In the genomic region with DNA sequence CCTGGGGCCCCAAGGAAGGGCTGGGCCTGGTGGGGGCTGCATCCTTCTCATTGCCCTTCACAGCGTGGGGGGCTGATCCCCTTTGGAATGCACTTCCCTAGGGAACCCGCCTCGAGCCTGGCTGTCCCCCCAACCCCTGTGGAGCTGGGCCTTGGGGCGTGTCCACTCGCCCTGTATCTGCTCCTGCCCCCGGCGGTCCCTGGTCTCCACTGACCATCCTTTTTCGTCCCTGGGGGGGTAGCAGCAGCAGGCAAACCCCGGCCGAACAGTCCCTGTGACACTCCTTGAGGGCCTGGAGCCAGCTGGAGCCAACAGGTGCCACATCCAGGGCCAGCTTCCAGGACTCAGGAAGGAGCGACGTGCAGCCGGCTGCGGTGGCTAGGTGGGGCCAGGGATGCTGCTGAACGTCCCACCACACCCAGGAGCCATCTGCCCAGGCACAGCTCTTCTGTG, we compare ENCODE assay signal across 14 cellular contexts. TPM values are rescaled to one million over a fixed set of nuclear protein-coding genes. Genes with fewer than 3 reads are reported as not detected.
DNase-seq lines count a peak whose midpoint lies in the region; ATAC-seq and TF ChIP-seq lines count a peak whose summit lies in the region.
"Had no signal": no experiment of that assay in that cellular context is flagged by ENCODE, and none has a peak within 500 bp of the region (broad histone marks: within the 10 kb centered on the region; RNA-seq: fewer than 3 reads in every experiment).

No MANE protein-coding gene starts in this region.

- no peak overlapping the region for H3K14ac ChIP-seq in IMR-90 (replicated peaks; ENCODE audit: low read depth, low read length)
- H3K14ac ChIP-seq in neuronal stem cell (ENCODE audit: low read length): no peak overlapping the region

- DNase-seq in NCI-H748 (lab: John Stamatoyannopoulos, UW; ENCODE audit: unreplicated experiment): peak; percentile 52
- DNase-seq in NCI-H748 treated with DMSO at 0.1 percent for 48 hours (lab: John Stamatoyannopoulos, UW): no peak
- no peak for DNase-seq in IMR-90
- peak in 2 of 3 donors; percentile 46 to 49 for DNase-seq in Peyer's patch
- no peak for DNase-seq in neuronal stem cell (ENCODE audit: low spot score)
- DNase-seq in anterior cingulate cortex (lab: John Stamatoyannopoulos, UW): no peak
- DNase-seq: NCI-H2029, T1000, trophoblast cell had no signal

- in situ Hi-C loops in IMR-90 (cut with MboI; ENCODE audit: low sequenced_read_pairs): no loop called here

- H3K27ac ChIP-seq in IMR-90 (ENCODE audit: insufficient read depth, low read length) (no peak overlapping the region), Peyer's patch (no peak overlapping the region), neuronal stem cell (replicated peaks; ENCODE audit: low read length) (no peak overlapping the region)
- H3K27ac ChIP-seq: prostate gland had no signal

- H2BK20ac ChIP-seq in IMR-90 (ENCODE audit: low read depth, low read length): no peak overlapping the region

- TF ChIP-seq POLR2A in IMR-90 (IDR thresholded peaks at IDR 0.05; ENCODE audit: low read depth, low read length) (no peak), Peyer's patch (IDR thresholded peaks at IDR 0.05) (no peak)

- H3K4me2 ChIP-seq in IMR-90 (ENCODE audit: low read depth, low read length) (no peak overlapping the region), neuronal stem cell (ENCODE audit: insufficient read depth, low read length, poor library complexity, severe bottlenecking) (no peak overlapping the region)

- H3K79me1 ChIP-seq in IMR-90 (ENCODE audit: low read depth in 1 of 2, low read length in 2 of 2) (no peaks in the 10 kb centered on the region), neuronal stem cell (ENCODE audit: low read depth, low read length) (peaks cover 1% of the 10 kb centered on the region)

- H3K36me3 ChIP-seq in IMR-90 (ENCODE audit: control insufficient read depth, insufficient read depth, low read length): no peaks in the 10 kb centered on the region
- no peaks in the 10 kb centered on the region for H3K36me3 ChIP-seq in Peyer's patch
- H3K36me3 ChIP-seq in neuronal stem cell (replicated peaks in 1 of 2; ENCODE audit: control insufficient read depth in 2 of 2, insufficient read depth in 2 of 2, low read length in 2 of 2): no peaks in the 10 kb centered on the region
- H3K36me3 ChIP-seq: prostate gland had no signal

- H3K23ac ChIP-seq in IMR-90 (ENCODE audit: low read depth, low read length) (no peak overlapping the region), neuronal stem cell (ENCODE audit: low read depth, low read length, poor library complexity) (peak overlapping the region; percentile 29)

- peak overlapping the region; percentile 47 for H2BK12ac ChIP-seq in neuronal stem cell (ENCODE audit: low read length)

- H3K4me1 ChIP-seq in IMR-90 (ENCODE audit: control insufficient read depth, insufficient read depth, low read length) (peaks cover 4% of the 10 kb centered on the region; the same call in 1 of the 2 replicates), Peyer's patch (peaks cover 0 to 20% (median 11%) of the 10 kb centered on the region in 4 donors), neuronal stem cell (ENCODE audit: control insufficient read depth in 2 of 2, insufficient read depth in 1 of 2, low read depth in 1 of 2, low read length in 2 of 2) (peaks cover 6 to 15% of the 10 kb centered on the region in 2 donors)
- H3K4me1 ChIP-seq: prostate gland had no signal

- POLR2A ChIA-PET in IMR-90 (lab: Charles Lee; ENCODE audit: unreplicated experiment): no interaction called here

- no peak overlapping the region for H2AK5ac ChIP-seq in IMR-90 (ENCODE audit: low read depth, low read length)
- peak overlapping the region; percentile 88 for H2AK5ac ChIP-seq in neuronal stem cell (ENCODE audit: low read depth, low read length)

- H4K8ac ChIP-seq in IMR-90 (ENCODE audit: low read depth in 2 of 2, low read length in 2 of 2): no peak overlapping the region
- no peak overlapping the region for H4K8ac ChIP-seq in neuronal stem cell (ENCODE audit: low read depth, low read length)

- H2AFZ ChIP-seq in IMR-90 (replicated peaks; ENCODE audit: low read length, poor library complexity): no peak overlapping the region
- H2AFZ ChIP-seq in neuronal stem cell (ENCODE audit: low read length): no peak overlapping the region

- ATAC-seq in IMR-90 (ENCODE audit: low read depth): no peak
- no peak for ATAC-seq in HG02571 (IDR thresholded peaks at IDR 0.05; ENCODE audit: unreplicated experiment)
- no peak for ATAC-seq in GM21390 (IDR thresholded peaks at IDR 0.05; ENCODE audit: unreplicated experiment)

- H2BK15ac ChIP-seq in IMR-90 (ENCODE audit: low read depth, low read length) (no peak overlapping the region), neuronal stem cell (ENCODE audit: low read length) (peak overlapping the region; percentile 46)

- no peaks in the 10 kb centered on the region for H3K9me3 ChIP-seq in IMR-90 (ENCODE audit: control insufficient read depth, insufficient read depth, low read length)
- H3K9me3 ChIP-seq in Peyer's patch: no peaks in the 10 kb centered on the region
- peaks cover 0 to 2% of the 10 kb centered on the region in 2 donors for H3K9me3 ChIP-seq in neuronal stem cell (replicated peaks in 1 of 2; ENCODE audit: control insufficient read depth in 2 of 2, insufficient read depth in 1 of 2, low read depth in 1 of 2, low read length in 2 of 2)
- H3K9me3 ChIP-seq: prostate gland had no signal

- no peak overlapping the region for H4K5ac ChIP-seq in IMR-90 (ENCODE audit: low read depth, low read length)

- TF ChIP-seq RAD21 in IMR-90 (IDR thresholded peaks at IDR 0.05; ENCODE audit: low read length): no peak

- H4K20me1 ChIP-seq in IMR-90 (ENCODE audit: insufficient read depth, low read length): no peaks in the 10 kb centered on the region

- intact Hi-C loops in IMR-90 (cut with micrococcal nuclease): no loop called here

- H2BK120ac ChIP-seq in IMR-90 (ENCODE audit: low read depth, low read length) (no peak overlapping the region), neuronal stem cell (ENCODE audit: low read depth, low read length) (peak overlapping the region; percentile 97)

- H3K27me3 ChIP-seq in IMR-90 (ENCODE audit: control insufficient read depth, insufficient read depth, low read length) (peaks cover 11% of the 10 kb centered on the region; the same call in 1 of the 2 replicates), Peyer's patch (no peaks in the 10 kb centered on the region), neuronal stem cell (ENCODE audit: control insufficient read depth in 3 of 3, insufficient read depth in 3 of 3, low read depth in 1 of 3, low read length in 3 of 3) (peaks cover 0 to 18% (median 0%) of the 10 kb centered on the region in 3 experiments)

- no peak overlapping the region for H2BK5ac ChIP-seq in IMR-90 (ENCODE audit: low read depth, low read length, poor library complexity, severe bottlenecking)
- peak overlapping the region; percentile 88 for H2BK5ac ChIP-seq in neuronal stem cell (ENCODE audit: low read length)

- H3K9me1 ChIP-seq in IMR-90 (ENCODE audit: insufficient read depth, low read length): 0 out of 2 replicates have a peak, but pooled peaks cover 3% of the 10 kb centered on the region

- CTCF ChIA-PET in IMR-90 (lab: Yijun Ruan, JAX): no interaction called here

- peak overlapping the region; percentile 24 for H2AK9ac ChIP-seq in IMR-90 (replicated peaks; ENCODE audit: low read depth, low read length, poor library complexity)

- H3K4ac ChIP-seq in IMR-90 (ENCODE audit: low read depth, low read length): no peak overlapping the region
- H3K4ac ChIP-seq in neuronal stem cell (ENCODE audit: low read length): no peak overlapping the region

- 72% methylated on average over 11 of the region's 15 CpGs; no CpG with 5 or more reads in 1 of the 2 experiments for WGBS in IMR-90 (ENCODE audit: extremely low coverage in 2 of 2, insufficient read length in 1 of 2), 2 experiments
- WGBS in neuronal stem cell (ENCODE audit: extremely low coverage in 2 of 2, insufficient read length in 2 of 2, insufficient replicate concordance in 1 of 2), 2 donors: no CpG with 5 or more reads among the region's 15 CpGs

- dilution Hi-C loops in IMR-90 (cut with HindIII; ENCODE audit: low sequenced_read_pairs, unreplicated experiment): no loop called here

- no peak overlapping the region for H3K56ac ChIP-seq in IMR-90 (ENCODE audit: extremely low read depth, insufficient read depth, low read length)

- BruUV-seq in IMR-90 (replicated peaks; lab: Mats Ljungman, UMichigan): no TSS peak

- H4K91ac ChIP-seq in IMR-90 (ENCODE audit: insufficient read depth, low read depth, low read length): no peak overlapping the region
- H4K91ac ChIP-seq in neuronal stem cell (ENCODE audit: low read depth, low read length, poor library complexity): no peak overlapping the region

- H3K4me3 ChIP-seq in IMR-90 (ENCODE audit: insufficient read depth, low read depth, low read length): no peak overlapping the region
- H3K4me3 ChIP-seq in Peyer's patch: no peak overlapping the region
- no peak overlapping the region for H3K4me3 ChIP-seq in neuronal stem cell (ENCODE audit: low read length in 2 of 2)
- H3K4me3 ChIP-seq: prostate gland had no signal

- H3K9ac ChIP-seq in IMR-90 (ENCODE audit: low read depth, low read length): no peak overlapping the region
- peak overlapping the region; percentile 70 for H3K9ac ChIP-seq in neuronal stem cell (ENCODE audit: low read depth, low read length, poor library complexity)

- TF ChIP-seq CTCF in IMR-90 (conservative IDR thresholded peaks at IDR 0.05; ENCODE audit: low read depth, low read length) (no peak), Peyer's patch (IDR thresholded peaks at IDR 0.05) (no peak)

- H3K18ac ChIP-seq in IMR-90 (ENCODE audit: low read depth, low read length) (no peak overlapping the region), neuronal stem cell (ENCODE audit: low read length) (peak overlapping the region; percentile 94)

TF ChIP-seq in IMR-90, 13 proteins besides CTCF, POLR2A, EP300 and RAD21 (continues in another document):
- TF ChIP-seq CHD1 (IDR thresholded peaks at IDR 0.05; ENCODE audit: low read depth, low read length): no peak
- TF ChIP-seq SMC3 (IDR thresholded peaks at IDR 0.05; ENCODE audit: low read depth, low read length): no peak
- TF ChIP-seq MXI1 (IDR thresholded peaks at IDR 0.05; ENCODE audit: borderline replicate concordance, low read depth, low read length): no peak
- no peak for TF ChIP-seq CEBPB (IDR thresholded peaks at IDR 0.05; ENCODE audit: low read depth, low read length)

RNA-seq across cellular contexts. Expression of gene GPR132, which starts 9.4 kb away (rescaled TPM):
- total RNA-seq in IMR-90 (2012; rRNA removed): under 0.01 TPM in 2 replicates
- polyA plus RNA-seq in IMR-90 (2012; rRNA removed): 0.10 and 0.19 TPM in 2 replicates
- 0.15 and 0.43 TPM in 2 replicates for polyA plus RNA-seq in IMR-90 (2012; cell fraction: cytosol; rRNA removed)
- polyA plus RNA-seq in IMR-90 (2012; cell fraction: nucleus; rRNA removed; ENCODE audit: low replicate concordance): 1.9 and 3.3 TPM in 2 replicates
- total RNA-seq in Peyer's patch: 10 to 100 TPM in 1 of 4 donors, 1 to 10 TPM in 3; 1.5 to 29.7 (median 4.2) TPM
- polyA plus RNA-seq in neuronal stem cell (2013, experiment 1 of 2): 0.13 TPM
- polyA plus RNA-seq in neuronal stem cell (2013, experiment 2 of 2): 0.08 TPM
- total RNA-seq: bronchial epithelial cell, fibroblast of villous mesenchyme had no signal

RNA-seq across cellular contexts. Expression of gene CDCA4, which starts 53.7 kb away (rescaled TPM):
- total RNA-seq in IMR-90 (2012; rRNA removed): 17.7 and 19.7 TPM in 2 replicates
- polyA plus RNA-seq in IMR-90 (2012; rRNA removed): 18.6 and 21.4 TPM in 2 replicates
- 17.8 and 18.2 TPM in 2 replicates for polyA plus RNA-seq in IMR-90 (2012; cell fraction: cytosol; rRNA removed)
- 9.9 and 13.1 TPM in 2 replicates for polyA plus RNA-seq in IMR-90 (2012; cell fraction: nucleus; rRNA removed; ENCODE audit: low replicate concordance)
- 1 to 10 TPM; 3.7 to 9.1 (median 6.6) TPM for total RNA-seq in Peyer's patch
- polyA plus RNA-seq in neuronal stem cell (2013, experiment 1 of 2): 46.0 TPM
- 45.5 TPM for polyA plus RNA-seq in neuronal stem cell (2013, experiment 2 of 2)

Comparison
In these comparisons a context has a peak if more than half of its experiments do, and no peak if none do; other contexts are left out.
1. DNase-seq: peak in NCI-H748 (single experiment) and Peyer's patch (2 of 3); none in NCI-H748 treated with DMSO at 0.1 percent for 48 hours (single experiment), IMR-90 (single experiment), neuronal stem cell (single experiment) and anterior cingulate cortex (0 of 58).